Comparison of ENCODE assay signal across 28 cellular contexts in genomic region chr6:24506814-24507520, GRCh38. TPM values are rescaled to one million over a fixed set of nuclear protein-coding genes. Genes with fewer than 3 reads are reported as not detected.
DNase-seq lines count a peak whose midpoint lies in the region; ATAC-seq, FAIRE-seq and TF ChIP-seq lines count a peak whose summit lies in the region.
"Had no signal": no experiment of that assay in that cellular context is flagged by ENCODE, and none has a peak within 500 bp of the region (broad histone marks: within the 10 kb centered on the region; RNA-seq: fewer than 3 reads in every experiment).

No MANE protein-coding gene starts in this region.

- H3K27me3 ChIP-seq in HepG2 (ENCODE audit: control insufficient read depth in 1 of 2, insufficient read depth in 2 of 2, low read length in 2 of 2) = no peaks in the 10 kb centered on the region
- H3K27me3 ChIP-seq in right lobe of liver = no peaks in the 10 kb centered on the region
- H3K27me3 ChIP-seq in K562 (ENCODE audit: control insufficient read depth in 2 of 2, insufficient read depth in 2 of 2, low read length in 2 of 2) = no peaks in the 10 kb centered on the region; a peak in 2 of 5 replicates
- H3K27me3 ChIP-seq in psoas muscle (ENCODE audit: insufficient read depth in 3 of 3, low read length in 2 of 3) = no peaks in the 10 kb centered on the region
- no peaks in the 10 kb centered on the region for H3K27me3 ChIP-seq in skeletal muscle tissue (ENCODE audit: control insufficient read depth in 3 of 3, insufficient read depth in 3 of 3, low read length in 3 of 3)
- no peaks in the 10 kb centered on the region for H3K27me3 ChIP-seq in GM23248 (replicated peaks; ENCODE audit: insufficient read depth)
- H3K27me3 ChIP-seq: BE2C, BLaER1 had no signal

- H3K27ac ChIP-seq in HepG2 (ENCODE audit: extremely low read length, insufficient read depth, low read length) (no peak overlapping the region), right lobe of liver (no peak overlapping the region), K562 (ENCODE audit: extremely low read depth, low read depth, low read length) (no peak overlapping the region), psoas muscle (peak overlapping the region; percentile 61), skeletal muscle tissue (ENCODE audit: low read depth, low read length) (peak overlapping the region; percentile 23), GM23248 (no peak overlapping the region)
- H3K27ac ChIP-seq: BLaER1 had no signal

- POLR2A ChIA-PET in HepG2 (lab: Yijun Ruan, JAX) (interaction anchor here (3.2 kb wide), 1 partner anchor 12 kb away, joined by 39 read pairs; the partner anchor contains the start of gene ALDH5A1), K562 (lab: Yijun Ruan, JAX) (interaction anchor here (1.2 kb wide), 1 partner anchor 11 kb away, joined by 3 read pairs; no protein-coding TSS in a partner anchor)

- TF ChIP-seq POLR2A in HepG2 (IDR thresholded peaks at IDR 0.05; ENCODE audit: insufficient read depth in 1 of 2, low read depth in 2 of 2, low read length in 2 of 2) = no peak
- TF ChIP-seq POLR2A in right lobe of liver (IDR thresholded peaks at IDR 0.05) = no peak
- no peak for TF ChIP-seq POLR2A in K562 (conservative IDR thresholded peaks at IDR 0.05)

- ATAC-seq in HepG2 = no peak
- ATAC-seq in right lobe of liver = no peak
- no peak for ATAC-seq in K562
- peak in 3 of 4 donors; percentile 52 to 93 (median 78) for ATAC-seq in psoas muscle
- ATAC-seq in HG03175 (IDR thresholded peaks at IDR 0.05; ENCODE audit: unreplicated experiment) = no peak
- ATAC-seq: GM12878 had no signal

- no peak overlapping the region for H3K9ac ChIP-seq in HepG2 (ENCODE audit: insufficient read depth, low read depth, low read length)
- H3K9ac ChIP-seq in K562 (ENCODE audit: insufficient read depth in 1 of 2, low read depth in 2 of 2, low read length in 2 of 2) = no peak overlapping the region
- no peak overlapping the region for H3K9ac ChIP-seq in skeletal muscle tissue (ENCODE audit: low read depth in 1 of 3, low read length in 3 of 3)
- no peak overlapping the region for H3K9ac ChIP-seq in GM23248
- H3K9ac ChIP-seq: BLaER1 had no signal

- H3K79me2 ChIP-seq in HepG2 (ENCODE audit: insufficient read depth, low read length) = no peaks in the 10 kb centered on the region
- H3K79me2 ChIP-seq in K562 (ENCODE audit: control insufficient read depth, insufficient read depth, low read length) = no peaks in the 10 kb centered on the region
- no peaks in the 10 kb centered on the region for H3K79me2 ChIP-seq in GM23248 (ENCODE audit: insufficient read depth)

- H3K36me3 ChIP-seq in HepG2 (replicated peaks in 1 of 2; ENCODE audit: control insufficient read depth in 1 of 2, insufficient read depth in 2 of 2, low read length in 2 of 2) (peaks cover 0 to 12% of the 10 kb centered on the region in 2 experiments; a peak in 4 of 5 replicates), right lobe of liver (no peaks in the 10 kb centered on the region), K562 (ENCODE audit: control insufficient read depth, insufficient read depth, low read length) (peaks cover 4% of the 10 kb centered on the region; the same call in 2 of the 3 replicates), psoas muscle (ENCODE audit: insufficient read depth in 1 of 2, low read depth in 1 of 2) (peaks cover 2 to 55% of the 10 kb centered on the region in 2 donors), skeletal muscle tissue (ENCODE audit: control insufficient read depth in 3 of 3, insufficient read depth in 3 of 3, low read length in 3 of 3) (peaks cover 10 to 28% (median 23%) of the 10 kb centered on the region in 3 donors), GM23248 (ENCODE audit: low read depth) (no peaks in the 10 kb centered on the region)
- H3K36me3 ChIP-seq: BE2C had no signal

- TF ChIP-seq RAD21 in HepG2 (CRISPR knock-in tag; IDR thresholded peaks at IDR 0.05) (no peak), K562 (CRISPR knock-in tag; conservative IDR thresholded peaks at IDR 0.05 in 1 of 2, IDR thresholded peaks at IDR 0.05 in 1 of 2) (no peak)

- no peaks in the 10 kb centered on the region for H3F3A ChIP-seq in GM23248 (ENCODE audit: insufficient read depth)

- 97% methylated on average over 3 of the region's 3 CpGs for WGBS in HepG2 (ENCODE audit: low lambda C conversion rate)
- WGBS in right lobe of liver (ENCODE audit: insufficient coverage, low coverage, low lambda C conversion rate, missing lambda C conversion rate) = 88% methylated on average over 3 of the region's 3 CpGs
- WGBS in K562 (ENCODE audit: insufficient coverage, low coverage, missing lambda C conversion rate) = 48% methylated on average over 3 of the region's 3 CpGs
- 41 to 57% (median 45%) methylated on average over 3 of the region's 3 CpGs for WGBS in psoas muscle, 3 donors
- WGBS in GM23248 (ENCODE audit: low coverage in 1 of 2, low lambda C conversion rate in 2 of 2, missing lambda C conversion rate in 2 of 2), 2 experiments = 62 to 68% methylated on average over 3 of the region's 3 CpGs

- H3K4me2 ChIP-seq in HepG2 (ENCODE audit: low read depth, low read length) = no peak overlapping the region
- H3K4me2 ChIP-seq in K562 (ENCODE audit: insufficient read depth, low read length) = no peak overlapping the region
- H3K4me2 ChIP-seq in GM23248 (ENCODE audit: unreplicated experiment) = no peak overlapping the region
- H3K4me2 ChIP-seq: BLaER1 had no signal

- H2AFZ ChIP-seq in HepG2 (ENCODE audit: low read length) = no peak overlapping the region
- no peak overlapping the region for H2AFZ ChIP-seq in K562 (ENCODE audit: low read depth, low read length)
- no peak overlapping the region for H2AFZ ChIP-seq in GM23248

- FAIRE-seq in HepG2 (lab: Jason Lieb, UNC) = no peak
- FAIRE-seq in K562 (lab: Jason Lieb, UNC) = no peak
- FAIRE-seq: A204.1, D721Med, GM12878, GM12892, GM18507 had no signal

- no peak for TF ChIP-seq EP300 in HepG2 (IDR thresholded peaks at IDR 0.05; ENCODE audit: low read depth in 2 of 2, low read length in 2 of 2)
- TF ChIP-seq EP300 in HepG2 (CRISPR knock-in tag; IDR thresholded peaks at IDR 0.05; ENCODE audit: borderline replicate concordance) = no peak
- no peak for TF ChIP-seq EP300 in K562 (IDR thresholded peaks at IDR 0.05; ENCODE audit: low read length)

- H3K9me1 ChIP-seq in K562 (ENCODE audit: control insufficient read depth, insufficient read depth, low read length) = no peaks in the 10 kb centered on the region

- in situ Hi-C loops in HepG2 (cut with HindIII; ENCODE audit: extremely low pct_ligation_motif_present, low pct_unique_long_range_greater_than_20kb) = no loop called here
- in situ Hi-C loops in K562 (cut with MboI) = no loop called here
- in situ Hi-C loops in GM23248 (cut with MboI) = no loop called here

- BruUV-seq in HepG2 (replicated peaks; lab: Mats Ljungman, UMichigan) (no TSS peak), K562 (replicated peaks; lab: Mats Ljungman, UMichigan) (no TSS peak)

- intact Hi-C loops in HepG2 (cut with micrococcal nuclease; ENCODE audit: unreplicated experiment) (no loop called here), right lobe of liver (cut with DNase I) (no loop called here), K562 (cut with micrococcal nuclease) (no loop called here), psoas muscle (cut with DNase I) (no loop called here)

- H4K20me1 ChIP-seq in HepG2 (ENCODE audit: insufficient read depth, low read length) = no peaks in the 10 kb centered on the region
- no peaks in the 10 kb centered on the region for H4K20me1 ChIP-seq in K562 (replicated peaks; ENCODE audit: control insufficient read depth, insufficient read depth, low read length)
- no peaks in the 10 kb centered on the region for H4K20me1 ChIP-seq in GM23248 (ENCODE audit: insufficient read depth)
- H4K20me1 ChIP-seq: BLaER1 had no signal

- TF ChIP-seq CTCF in HepG2 (CRISPR knock-in tag; IDR thresholded peaks at IDR 0.05) (no peak), right lobe of liver (IDR thresholded peaks at IDR 0.05) (no peak), K562 (IDR thresholded peaks at IDR 0.05 in 2 of 3, conservative IDR thresholded peaks at IDR 0.05 in 1 of 3; ENCODE audit: insufficient read depth in 2 of 3, low read depth in 1 of 3, low read length in 3 of 3) (no peak), psoas muscle (IDR thresholded peaks at IDR 0.05) (no peak)

- H3K9me2 ChIP-seq in GM23248 (ENCODE audit: insufficient read depth) = no peaks in the 10 kb centered on the region

- CTCF ChIA-PET in HepG2 (lab: Yijun Ruan, JAX; ENCODE audit: low intra/inter-chr PET ratio, low total read pairs) = no interaction called here
- CTCF ChIA-PET in K562 (lab: Yijun Ruan, JAX; ENCODE audit: low intra/inter-chr PET ratio) = no interaction called here

- H3K9me3 ChIP-seq in HepG2 (ENCODE audit: low read length) (no peaks in the 10 kb centered on the region), right lobe of liver (no peaks in the 10 kb centered on the region), K562 (replicated peaks; ENCODE audit: control insufficient read depth, insufficient read depth, low read depth, low read length) (no peaks in the 10 kb centered on the region), psoas muscle (no peaks in the 10 kb centered on the region), skeletal muscle tissue (ENCODE audit: control insufficient read depth in 3 of 3, low read length in 3 of 3) (no peaks in the 10 kb centered on the region), GM23248 (ENCODE audit: low read depth) (no peaks in the 10 kb centered on the region)
- H3K9me3 ChIP-seq: BE2C had no signal

- no peak for DNase-seq in HepG2 (ENCODE audit: low spot score)
- DNase-seq in right lobe of liver = no peak
- DNase-seq in K562 (ENCODE audit: extremely low read depth in 1 of 4, low spot score in 3 of 4) = no peak
- DNase-seq in psoas muscle = no peak
- DNase-seq in GM23248 = no peak
- DNase-seq in stimulated activated naive CD4-positive, alpha-beta T cell treated with Interleukin-2 at 50 U/mL for 16 hours (lab: John Stamatoyannopoulos, UW) = no peak
- DNase-seq: 8988T; ACHN; BE2C; C1 segment of cervical spinal cord; Calu3; CD4-positive, CD25-positive, alpha-beta regulatory T cell; CD8-positive, alpha-beta memory T cell; COR-L47; DMS53; DMS79; DND-41; EL; GDM1 had no signal

- H3K4me3 ChIP-seq in HepG2 (replicated peaks in 1 of 3; ENCODE audit: insufficient read depth in 1 of 3, low read depth in 2 of 3, low read length in 3 of 3) (no peak overlapping the region), right lobe of liver (no peak overlapping the region), K562 (no peak overlapping the region), psoas muscle (no peak overlapping the region), skeletal muscle tissue (ENCODE audit: low read length in 3 of 3) (no peak overlapping the region), GM23248 (no peak overlapping the region)
- H3K4me3 ChIP-seq: BLaER1, GM12878 had no signal

- peaks cover 35% of the 10 kb centered on the region for H3K4me1 ChIP-seq in HepG2 (ENCODE audit: insufficient read depth, low read length)
- peaks cover 0 to 8% (median 4%) of the 10 kb centered on the region in 4 donors for H3K4me1 ChIP-seq in right lobe of liver
- peaks cover 0 to 3% of the 10 kb centered on the region in 2 experiments; a peak in 2 of 5 replicates for H3K4me1 ChIP-seq in K562 (replicated peaks in 1 of 2; ENCODE audit: control insufficient read depth in 2 of 2, insufficient read depth in 2 of 2, low read length in 2 of 2)
- H3K4me1 ChIP-seq in psoas muscle = no peaks in the 10 kb centered on the region
- H3K4me1 ChIP-seq in skeletal muscle tissue (ENCODE audit: control insufficient read depth in 3 of 3, insufficient read depth in 3 of 3, low read length in 3 of 3) = no peaks in the 10 kb centered on the region
- H3K4me1 ChIP-seq in GM23248 (ENCODE audit: insufficient read depth) = no peaks in the 10 kb centered on the region
- H3K4me1 ChIP-seq: BE2C, BLaER1 had no signal

RNA-seq across cellular contexts. Expression of gene ALDH5A1, which starts 12.2 kb away (rescaled TPM):
- total RNA-seq in HepG2 (2016; rRNA removed; fragmentation: Illumina TruSeq; extraction: Trizol) (27.6 and 32.5 TPM in 2 replicates), right lobe of liver (10 to 100 TPM; 24.2 to 71.0 (median 47.2) TPM), K562 (2014; rRNA removed) (8.6 and 12.0 TPM in 2 replicates), K562 (2014; rRNA removed; fragmentation: Illumina TruSeq; extraction: Trizol) (8.9 and 9.9 TPM in 2 replicates), K562 (2015; rRNA removed; fragmentation: Illumina TruSeq; extraction: Trizol) (11.4 and 11.9 TPM in 2 replicates), K562 (2021) (19.7 and 20.5 TPM in 2 replicates), psoas muscle (10 to 100 TPM; 16.7 to 41.7 (median 34.6) TPM), skeletal muscle tissue (5.2 TPM)
- 12.0 and 12.4 TPM in 2 replicates for total RNA-seq in HepG2 (2016; cell fraction: cytosol; rRNA removed; fragmentation: Illumina TruSeq; extraction: Trizol; ENCODE audit: low read depth)
- 26.7 and 32.6 TPM in 2 replicates for total RNA-seq in HepG2 (2016; cell fraction: insoluble cytoplasmic fraction; rRNA removed; fragmentation: Illumina TruSeq; extraction: Trizol)
- total RNA-seq in HepG2 (2016; cell fraction: membrane; rRNA removed; fragmentation: Illumina TruSeq; extraction: Trizol) = 12.3 and 14.1 TPM in 2 replicates
- 25.2 and 33.4 TPM in 2 replicates for total RNA-seq in HepG2 (2016; cell fraction: nucleus; rRNA removed; fragmentation: Illumina TruSeq; extraction: Trizol)
- polyA plus RNA-seq in HepG2 (2011; rRNA removed) (12.7 and 12.8 TPM in 2 replicates), K562 (2011; rRNA removed) (5.2 and 9.5 TPM in 2 replicates), K562 (2014; fragmentation: Illumina TruSeq; extraction: Trizol) (14.4 and 16.1 TPM in 2 replicates), K562 (2014; fragmentation: Nextera tagmentation; extraction: Ambion mirVana) (1 to 10 TPM; 2.2 to 3.4 TPM), K562 (2014; rRNA removed) (12.7 and 12.8 TPM in 2 replicates), psoas muscle (10 to 100 TPM in 1 of 3 donors, 1 to 10 TPM in 2; 3.5 to 10.7 (median 8.6) TPM), GM23248 (2016; fragmentation: Nextera tagmentation; extraction: Ambion mirVana) (1.0 and 1.1 TPM in 2 replicates)
- polyA plus RNA-seq in HepG2 (2011; cell fraction: cytosol; rRNA removed) = 7.6 and 9.9 TPM in 2 replicates
- polyA plus RNA-seq in HepG2 (2011; cell fraction: nucleus; rRNA removed) = 8.3 and 9.4 TPM in 2 replicates
- 13.6 and 17.2 TPM in 2 replicates for polyA plus RNA-seq in HepG2 (2012)
- polyA plus RNA-seq in HepG2 (2016; cell fraction: cytosol; fragmentation: Illumina TruSeq; extraction: Trizol; ENCODE audit: low read depth) = 1.6 and 1.9 TPM in 2 replicates
- polyA plus RNA-seq in HepG2 (2016; cell fraction: insoluble cytoplasmic fraction; fragmentation: Illumina TruSeq; extraction: Trizol; ENCODE audit: low read depth) = 32.3 and 36.6 TPM in 2 replicates
- 5.4 and 6.1 TPM in 2 replicates for polyA plus RNA-seq in HepG2 (2016; cell fraction: membrane; fragmentation: Illumina TruSeq; extraction: Trizol; ENCODE audit: low read depth)
- polyA plus RNA-seq in HepG2 (2016; cell fraction: nucleus; fragmentation: Illumina TruSeq; extraction: Trizol; ENCODE audit: insufficient read depth, low read depth) = 41.8 and 43.5 TPM in 2 replicates
- 12.3 and 17.3 TPM in 2 replicates for polyA minus RNA-seq in HepG2 (2011; rRNA and poly(A)+ RNA removed; ENCODE audit: low replicate concordance)
- polyA minus RNA-seq in HepG2 (2011; cell fraction: cytosol; rRNA and poly(A)+ RNA removed) = 18.7 and 20.1 TPM in 2 replicates
- 11.3 and 17.3 TPM in 2 replicates for polyA minus RNA-seq in HepG2 (2011; cell fraction: nucleus; rRNA and poly(A)+ RNA removed)
- 7.0 and 9.4 TPM in 2 replicates for total RNA-seq in K562 (2011; cell fraction: chromatin; rRNA removed; ENCODE audit: low replicate concordance)
- total RNA-seq in K562 (2011; cell fraction: nucleolus; rRNA removed) = 4.2 and 5.3 TPM in 2 replicates
- 9.3 and 9.6 TPM in 2 replicates for total RNA-seq in K562 (2011; cell fraction: nucleoplasm; rRNA removed)
- polyA plus RNA-seq in K562 (2011; cell fraction: cytosol; rRNA removed) = 3.3 and 6.7 TPM in 2 replicates
- 5.2 and 8.1 TPM in 2 replicates for polyA plus RNA-seq in K562 (2011; cell fraction: nucleus; rRNA removed)
- 15.6 and 20.1 TPM in 2 replicates for polyA plus RNA-seq in K562 (2012)
- 5.8 and 10.9 TPM in 2 replicates for polyA minus RNA-seq in K562 (2011; rRNA and poly(A)+ RNA removed)
- polyA minus RNA-seq in K562 (2011; cell fraction: cytosol; rRNA and poly(A)+ RNA removed) = 6.6 and 10.3 TPM in 2 replicates
- polyA minus RNA-seq in K562 (2011; cell fraction: nucleus; rRNA and poly(A)+ RNA removed) = 2.3 and 2.6 TPM in 2 replicates
- total RNA-seq in GM23248 (2014; rRNA removed; shearing (Covaris generic)) = 0.86 and 1.1 TPM in 2 replicates

RNA-seq across cellular contexts. Expression of gene GPLD1, which starts 17.6 kb away (rescaled TPM):
- total RNA-seq in HepG2 (2016; rRNA removed; fragmentation: Illumina TruSeq; extraction: Trizol) (6.4 and 7.6 TPM in 2 replicates), right lobe of liver (10 to 100 TPM; 19.9 to 53.0 (median 38.9) TPM), K562 (2014; rRNA removed) (1.0 and 1.5 TPM in 2 replicates), K562 (2014; rRNA removed; fragmentation: Illumina TruSeq; extraction: Trizol) (0.76 and 0.89 TPM in 2 replicates), K562 (2015; rRNA removed; fragmentation: Illumina TruSeq; extraction: Trizol) (1.0 and 1.3 TPM in 2 replicates), K562 (2021) (0.96 and 1.2 TPM in 2 replicates), psoas muscle (1 to 10 TPM in 1 of 4 donors, under 1 TPM in 3; 0.38 to 1.1 (median 0.81) TPM), skeletal muscle tissue (2.6 TPM)
- 3.5 and 3.6 TPM in 2 replicates for total RNA-seq in HepG2 (2016; cell fraction: cytosol; rRNA removed; fragmentation: Illumina TruSeq; extraction: Trizol; ENCODE audit: low read depth)
- 5.4 and 8.3 TPM in 2 replicates for total RNA-seq in HepG2 (2016; cell fraction: insoluble cytoplasmic fraction; rRNA removed; fragmentation: Illumina TruSeq; extraction: Trizol)
- 4.6 and 4.9 TPM in 2 replicates for total RNA-seq in HepG2 (2016; cell fraction: membrane; rRNA removed; fragmentation: Illumina TruSeq; extraction: Trizol)
- total RNA-seq in HepG2 (2016; cell fraction: nucleus; rRNA removed; fragmentation: Illumina TruSeq; extraction: Trizol) = 9.4 and 10.7 TPM in 2 replicates
- polyA plus RNA-seq in HepG2 (2011; rRNA removed) (6.0 and 6.2 TPM in 2 replicates), K562 (2011; rRNA removed) (0.30 and 0.86 TPM in 2 replicates), K562 (2014; fragmentation: Illumina TruSeq; extraction: Trizol) (0.46 and 0.82 TPM in 2 replicates), K562 (2014; fragmentation: Nextera tagmentation; extraction: Ambion mirVana) (under 1 TPM; 0.11 to 0.13 TPM), K562 (2014; rRNA removed) (0.26 and 0.57 TPM in 2 replicates), psoas muscle (under 1 TPM; 0.25 to 0.30 (median 0.28) TPM), GM23248 (2016; fragmentation: Nextera tagmentation; extraction: Ambion mirVana) (0.09 TPM in 2 replicates)
- polyA plus RNA-seq in HepG2 (2011; cell fraction: cytosol; rRNA removed) = 3.5 and 3.6 TPM in 2 replicates
- 7.3 and 8.6 TPM in 2 replicates for polyA plus RNA-seq in HepG2 (2011; cell fraction: nucleus; rRNA removed)
- 3.0 and 3.6 TPM in 2 replicates for polyA plus RNA-seq in HepG2 (2012)
- 0.34 and 0.76 TPM in 2 replicates for polyA plus RNA-seq in HepG2 (2016; cell fraction: cytosol; fragmentation: Illumina TruSeq; extraction: Trizol; ENCODE audit: low read depth)
- polyA plus RNA-seq in HepG2 (2016; cell fraction: insoluble cytoplasmic fraction; fragmentation: Illumina TruSeq; extraction: Trizol; ENCODE audit: low read depth) = 3.1 TPM in 2 replicates
- 1.2 and 1.5 TPM in 2 replicates for polyA plus RNA-seq in HepG2 (2016; cell fraction: membrane; fragmentation: Illumina TruSeq; extraction: Trizol; ENCODE audit: low read depth)
- 9.6 and 10.3 TPM in 2 replicates for polyA plus RNA-seq in HepG2 (2016; cell fraction: nucleus; fragmentation: Illumina TruSeq; extraction: Trizol; ENCODE audit: insufficient read depth, low read depth)
- polyA minus RNA-seq in HepG2 (2011; rRNA and poly(A)+ RNA removed; ENCODE audit: low replicate concordance) = 3.0 and 11.6 TPM in 2 replicates
- polyA minus RNA-seq in HepG2 (2011; cell fraction: cytosol; rRNA and poly(A)+ RNA removed) = 3.7 and 5.0 TPM in 2 replicates
- polyA minus RNA-seq in HepG2 (2011; cell fraction: nucleus; rRNA and poly(A)+ RNA removed) = 11.5 and 11.8 TPM in 2 replicates
- 4.4 and 5.7 TPM in 2 replicates for total RNA-seq in K562 (2011; cell fraction: chromatin; rRNA removed; ENCODE audit: low replicate concordance)
- 1.3 and 1.8 TPM in 2 replicates for total RNA-seq in K562 (2011; cell fraction: nucleolus; rRNA removed)
- 3.4 and 5.0 TPM in 2 replicates for total RNA-seq in K562 (2011; cell fraction: nucleoplasm; rRNA removed)
- 0.25 and 0.45 TPM in 2 replicates for polyA plus RNA-seq in K562 (2011; cell fraction: cytosol; rRNA removed)
- 0.77 and 1.1 TPM in 2 replicates for polyA plus RNA-seq in K562 (2011; cell fraction: nucleus; rRNA removed)
- 0.79 and 0.83 TPM in 2 replicates for polyA plus RNA-seq in K562 (2012)
- polyA minus RNA-seq in K562 (2011; rRNA and poly(A)+ RNA removed) = 0.78 and 1.2 TPM in 2 replicates
- 0.36 and 0.95 TPM in 2 replicates for polyA minus RNA-seq in K562 (2011; cell fraction: cytosol; rRNA and poly(A)+ RNA removed)
- 1.1 and 1.2 TPM in 2 replicates for polyA minus RNA-seq in K562 (2011; cell fraction: nucleus; rRNA and poly(A)+ RNA removed)
- 0.97 TPM in 1 of 2 replicates, not detected in the other for total RNA-seq in GM23248 (2014; rRNA removed; shearing (Covaris generic))
- polyA plus RNA-seq: CD14-positive monocyte had no signal

Comparison
In these comparisons a context has a peak if more than half of its experiments do, and no peak if none do; other contexts are left out.
1. ATAC-seq: peak in psoas muscle (3 of 4); none in HepG2 (single experiment), right lobe of liver (0 of 4), K562 (single experiment) and HG03175 (single experiment).
2. H3K27ac ChIP-seq: peak in psoas muscle (single experiment) and skeletal muscle tissue (single experiment); none in HepG2 (single experiment), right lobe of liver (0 of 3), K562 (single experiment) and GM23248 (single experiment).
3. Of the 241 proteins assayed by ChIP-seq in both HepG2 and K562: peak only in HepG2: none; only in K562: none; in both: ZFP1; in neither: 240.